Comparison of ENCODE assay signal across 1 cellular context in genomic region chr1:85258536-85259117, GRCh38.
TF ChIP-seq lines count a peak whose summit lies in the region.

No MANE protein-coding gene starts in this region.

TF ChIP-seq in H1, 55 proteins besides CTCF, POLR2A, EP300 and RAD21:
- no peak for TF ChIP-seq SIRT6 (IDR thresholded peaks at IDR 0.05; ENCODE audit: low read length)
- TF ChIP-seq YY1 (IDR thresholded peaks at IDR 0.05; ENCODE audit: low read depth, low read length): no peak
- no peak for TF ChIP-seq SUZ12 (IDR thresholded peaks at IDR 0.05; ENCODE audit: low read length)
- TF ChIP-seq BACH1 (IDR thresholded peaks at IDR 0.05; ENCODE audit: low read length): no peak
- TF ChIP-seq CREB1 (IDR thresholded peaks at IDR 0.05): no peak
- TF ChIP-seq ATF2 (IDR thresholded peaks at IDR 0.05; ENCODE audit: low read length): no peak
- no peak for TF ChIP-seq ATF3 (IDR thresholded peaks at IDR 0.05; ENCODE audit: insufficient read depth, low read depth, low read length)
- no peak for TF ChIP-seq SP1 (IDR thresholded peaks at IDR 0.05; ENCODE audit: low read depth, low read length)
- no peak for TF ChIP-seq TAF7 (optimal IDR thresholded peaks at IDR 0.05; ENCODE audit: borderline replicate concordance, low read depth, low read length)
- TF ChIP-seq SP2 (IDR thresholded peaks at IDR 0.05; ENCODE audit: low read length): no peak
- TF ChIP-seq SP4 (IDR thresholded peaks at IDR 0.05; ENCODE audit: low read length): no peak
- no peak for TF ChIP-seq RFX5 (IDR thresholded peaks at IDR 0.05; ENCODE audit: borderline replicate concordance, low read depth, low read length)
- no peak for TF ChIP-seq HDAC6 (IDR thresholded peaks at IDR 0.05; ENCODE audit: low read depth, low read length)
- no peak for TF ChIP-seq CTBP2 (IDR thresholded peaks at IDR 0.05; ENCODE audit: borderline replicate concordance, insufficient read depth, insufficient read length, low read length)
- no peak for TF ChIP-seq KDM1A (IDR thresholded peaks at IDR 0.05; ENCODE audit: borderline replicate concordance, low read length)
